16 cellular contexts compared by ENCODE assay signal in genomic region chr6:157120523-157121232, GRCh38.
DNase-seq lines count a peak whose midpoint lies in the region; ATAC-seq, FAIRE-seq and TF ChIP-seq lines count a peak whose summit lies in the region.
"Had no signal": no experiment of that assay in that cellular context is flagged by ENCODE, and none has a peak within 500 bp of the region (broad histone marks: within the 10 kb centered on the region; RNA-seq: fewer than 3 reads in every experiment).

No MANE protein-coding gene starts in this region.

- no peak for TF ChIP-seq CTCF in brain (conservative IDR thresholded peaks at IDR 0.05)

- DNase-seq in left lobe of liver (ENCODE audit: low spot score) (peak; percentile 63), frontal cortex (ENCODE audit: low spot score in 2 of 2) (no peak), ACHN (no peak)
- DNase-seq: Karpas-422, MM.1S, NCI-H1105 treated with DMSO at 0.1 percent for 48 hours, NCI-H1930, NCI-H524, SHP77 had no signal

- no peak overlapping the region for H3K4me3 ChIP-seq in skeletal muscle satellite cell (ENCODE audit: low read length)

- no peaks in the 10 kb centered on the region for H3K9me3 ChIP-seq in skeletal muscle satellite cell (replicated peaks; ENCODE audit: low read length)

- peak; percentile 61 for ATAC-seq in left lobe of liver
- no peak for ATAC-seq in HG03025 (IDR thresholded peaks at IDR 0.05; ENCODE audit: low FRiP score, unreplicated experiment)
- ATAC-seq in activated CD4-positive, CD25-positive, alpha-beta regulatory T cell treated with anti-CD3 and anti-CD28 coated beads, Interleukin-2, amount 50 U/mL, for 24 hours = no peak

- H3K4me1 Mint-ChIP-seq in IgD-negative memory B cell (peaks cover under 1 to 9% (median 7%) of the 10 kb centered on the region in 3 donors), brain (peaks cover 65% of the 10 kb centered on the region)

- H3K27me3 Mint-ChIP-seq in IgD-negative memory B cell = no peaks in the 10 kb centered on the region
- H3K27me3 Mint-ChIP-seq in brain = no peaks in the 10 kb centered on the region

- H3K4me1 ChIP-seq in skeletal muscle satellite cell (ENCODE audit: control insufficient read depth, insufficient read depth, low read length) = no peaks in the 10 kb centered on the region

- in situ Hi-C loops in ACHN (cut with HindIII; ENCODE audit: low pct_ligation_motif_present, low pct_unique_long_range_greater_than_20kb, low sequenced_read_pairs) = no loop called here

- H3K4me3 Mint-ChIP-seq in IgD-negative memory B cell = no peak overlapping the region
- H3K4me3 Mint-ChIP-seq in brain = peak overlapping the region in 1 of 5 experiments; percentile 34

- FAIRE-seq in frontal cortex (lab: Jason Lieb, UNC) = no peak
- FAIRE-seq: H54, RCC 7860 had no signal

- H3K4me2 ChIP-seq in skeletal muscle satellite cell (ENCODE audit: low read length) = peak overlapping the region; percentile 6

- H3K27ac Mint-ChIP-seq in IgD-negative memory B cell (peak overlapping the region in 2 of 3 donors; percentile 62 to 82), brain (peak overlapping the region in 3 of 5 experiments; percentile 36 to 75 (median 36))

- H3K27me3 ChIP-seq in skeletal muscle satellite cell (ENCODE audit: control insufficient read depth, insufficient read depth, low read length) = no peaks in the 10 kb centered on the region

- H3K9me3 Mint-ChIP-seq in IgD-negative memory B cell (no peaks in the 10 kb centered on the region), brain (no peaks in the 10 kb centered on the region)

- H3K36me3 Mint-ChIP-seq in IgD-negative memory B cell = peaks cover 4% of the 10 kb centered on the region
- peaks cover 11% of the 10 kb centered on the region for H3K36me3 Mint-ChIP-seq in brain

- H3K36me3 ChIP-seq in skeletal muscle satellite cell (ENCODE audit: insufficient read depth, low read length) = no peaks in the 10 kb centered on the region

- no peak overlapping the region for H3K9ac ChIP-seq in skeletal muscle satellite cell (ENCODE audit: low read depth, low read length)
